Comparison of ENCODE assay signal across 8 cellular contexts in the genomic region with DNA sequence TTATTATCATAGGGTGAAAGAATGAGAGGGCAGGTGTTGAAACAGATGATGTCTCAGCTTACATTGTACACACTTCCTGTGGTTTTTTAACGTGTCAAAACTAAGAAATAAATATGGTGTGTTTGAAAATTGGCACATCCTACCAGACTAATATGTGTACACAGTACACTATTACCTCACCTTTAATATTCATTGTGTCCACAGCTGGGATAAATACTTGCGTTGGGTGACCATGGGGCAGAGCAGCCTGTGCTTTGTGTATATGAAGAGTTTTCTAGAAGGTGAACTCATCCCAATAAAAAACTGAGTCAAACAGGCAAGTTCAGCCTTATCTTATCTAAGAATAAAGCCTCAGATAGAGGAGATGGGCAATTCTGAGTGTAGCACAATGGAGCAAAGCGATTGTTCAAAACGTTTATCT. TPM values are rescaled to one million over a fixed set of nuclear protein-coding genes. Genes with fewer than 3 reads are reported as not detected.
DNase-seq lines count a peak whose midpoint lies in the region; ATAC-seq and TF ChIP-seq lines count a peak whose summit lies in the region.

No MANE protein-coding gene starts in this region.

- H3K4me2 ChIP-seq in OCI-LY7 (ENCODE audit: low read length), result no peak overlapping the region

- H3K79me2 ChIP-seq in OCI-LY7 (ENCODE audit: insufficient read depth, low read depth, low read length), result no peaks in the 10 kb centered on the region

- H3K9me2 ChIP-seq in OCI-LY7 (ENCODE audit: insufficient read depth, low read length), result no peaks in the 10 kb centered on the region

- peak overlapping the region; percentile 73 for H3K27ac Mint-ChIP-seq in activated naive CD8-positive, alpha-beta T cell treated with anti-CD3 and anti-CD28 coated beads, Interleukin-2, amount 10 ng/mL, durations not matched to agents 7 days and 5 days
- no peak overlapping the region for H3K27ac Mint-ChIP-seq in activated naive CD8-positive, alpha-beta T cell treated with anti-CD3 and anti-CD28 coated beads for 36 hours

- no peaks in the 10 kb centered on the region for H3K9me3 ChIP-seq in OCI-LY7 (ENCODE audit: low read length)
- no peaks in the 10 kb centered on the region for H3K9me3 ChIP-seq in upper lobe of right lung

- intact Hi-C loops in OCI-LY7 (cut with micrococcal nuclease; ENCODE audit: unreplicated experiment), result no loop called here
- intact Hi-C loops in upper lobe of right lung (cut with DNase I), result no loop called here
- intact Hi-C loops in Right ventricle myocardium superior (cut with DNase I), result no loop called here

- peaks cover 7% of the 10 kb centered on the region for H3K36me3 Mint-ChIP-seq in activated naive CD8-positive, alpha-beta T cell treated with anti-CD3 and anti-CD28 coated beads, Interleukin-2, amount 10 ng/mL, durations not matched to agents 7 days and 5 days
- no peaks in the 10 kb centered on the region for H3K36me3 Mint-ChIP-seq in activated naive CD8-positive, alpha-beta T cell treated with anti-CD3 and anti-CD28 coated beads for 36 hours

- CTCF ChIA-PET in OCI-LY7 (lab: Charles Lee; ENCODE audit: unreplicated experiment), result no interaction called here

- H3K27ac ChIP-seq in OCI-LY7 (ENCODE audit: low read depth, low read length, poor library complexity, severe bottlenecking) (no peak overlapping the region), upper lobe of right lung (no peak overlapping the region)

- no TSS peak for BruUV-seq in OCI-LY7 (replicated peaks; lab: Mats Ljungman, UMichigan)

- TF ChIP-seq CTCF in OCI-LY7 (conservative IDR thresholded peaks at IDR 0.05; ENCODE audit: low read length) (no peak), upper lobe of right lung (IDR thresholded peaks at IDR 0.05) (no peak)

- H3K36me3 ChIP-seq in OCI-LY7 (ENCODE audit: insufficient read depth, low read length) (no peaks in the 10 kb centered on the region), upper lobe of right lung (no peaks in the 10 kb centered on the region)

- H3K4me3 ChIP-seq in OCI-LY7 (ENCODE audit: low read depth, low read length, poor library complexity, severe bottlenecking) (no peak overlapping the region), upper lobe of right lung (no peak overlapping the region)

- no peaks in the 10 kb centered on the region for H3K9me3 Mint-ChIP-seq in activated naive CD8-positive, alpha-beta T cell treated with anti-CD3 and anti-CD28 coated beads, Interleukin-2, amount 10 ng/mL, durations not matched to agents 7 days and 5 days
- H3K9me3 Mint-ChIP-seq in activated naive CD8-positive, alpha-beta T cell treated with anti-CD3 and anti-CD28 coated beads for 36 hours, result no peaks in the 10 kb centered on the region

- H3K4me1 ChIP-seq in OCI-LY7 (ENCODE audit: insufficient read depth, low read length, poor library complexity, severe bottlenecking), result no peaks in the 10 kb centered on the region
- H3K4me1 ChIP-seq in upper lobe of right lung, result no peaks in the 10 kb centered on the region

- no peak overlapping the region for H3K4me3 Mint-ChIP-seq in activated naive CD8-positive, alpha-beta T cell treated with anti-CD3 and anti-CD28 coated beads, Interleukin-2, amount 10 ng/mL, durations not matched to agents 7 days and 5 days
- no peak overlapping the region for H3K4me3 Mint-ChIP-seq in activated naive CD8-positive, alpha-beta T cell treated with anti-CD3 and anti-CD28 coated beads for 36 hours

- DNase-seq in activated naive CD8-positive, alpha-beta T cell treated with anti-CD3 and anti-CD28 coated beads, Interleukin-2, amount 10 ng/mL, durations not matched to agents 7 days and 5 days, result no peak
- DNase-seq in activated naive CD8-positive, alpha-beta T cell treated with anti-CD3 and anti-CD28 coated beads for 36 hours, result no peak
- peak; percentile 9 for DNase-seq in OCI-LY7 (ENCODE audit: low spot score)
- DNase-seq in upper lobe of right lung, result no peak
- DNase-seq in Right ventricle myocardium superior, result no peak
- no peak for DNase-seq in activated gamma-delta T cell (lab: John Stamatoyannopoulos, UW)
- DNase-seq in NCI-H187 treated with DMSO at 0.1 percent for 48 hours (lab: John Stamatoyannopoulos, UW), result no peak

- POLR2A ChIA-PET in activated naive CD8-positive, alpha-beta T cell treated with anti-CD3 and anti-CD28 coated beads, Interleukin-2, amount 10 ng/mL, durations not matched to agents 7 days and 5 days (lab: Charles Lee), result no interaction called here
- POLR2A ChIA-PET in OCI-LY7 (lab: Charles Lee), result interaction anchor here (1.1 kb wide), 1 partner anchor 20 kb away, joined by 3 read pairs; no protein-coding TSS in a partner anchor

- peaks cover 10% of the 10 kb centered on the region for H3K4me1 Mint-ChIP-seq in activated naive CD8-positive, alpha-beta T cell treated with anti-CD3 and anti-CD28 coated beads, Interleukin-2, amount 10 ng/mL, durations not matched to agents 7 days and 5 days
- peaks cover 9% of the 10 kb centered on the region for H3K4me1 Mint-ChIP-seq in activated naive CD8-positive, alpha-beta T cell treated with anti-CD3 and anti-CD28 coated beads for 36 hours

- peak; percentile 68 for ATAC-seq in activated naive CD8-positive, alpha-beta T cell treated with anti-CD3 and anti-CD28 coated beads, Interleukin-2, amount 10 ng/mL, durations not matched to agents 7 days and 5 days (ENCODE audit: low read depth)
- peak; percentile 75 for ATAC-seq in HG03521 (IDR thresholded peaks at IDR 0.05; ENCODE audit: unreplicated experiment)
- peak; percentile 41 for ATAC-seq in upper lobe of right lung
- ATAC-seq in Right ventricle myocardium superior (ENCODE audit: poor library complexity), result no peak

- H4K20me1 ChIP-seq in OCI-LY7 (ENCODE audit: insufficient read depth, low read length), result no peaks in the 10 kb centered on the region

- no peak overlapping the region for H2AFZ ChIP-seq in OCI-LY7 (ENCODE audit: low read length)

- H3K27me3 ChIP-seq in upper lobe of right lung, result no peaks in the 10 kb centered on the region

- H3K27me3 Mint-ChIP-seq in activated naive CD8-positive, alpha-beta T cell treated with anti-CD3 and anti-CD28 coated beads, Interleukin-2, amount 10 ng/mL, durations not matched to agents 7 days and 5 days, result peaks cover 2% of the 10 kb centered on the region
- H3K27me3 Mint-ChIP-seq in activated naive CD8-positive, alpha-beta T cell treated with anti-CD3 and anti-CD28 coated beads for 36 hours, result peaks cover 6% of the 10 kb centered on the region

RNA-seq across cellular contexts. Expression of gene SUCNR1, which starts 17.3 kb away (rescaled TPM):
- under 1 TPM; 0.06 to 0.08 TPM for total RNA-seq in activated naive CD8-positive, alpha-beta T cell treated with anti-CD3 and anti-CD28 coated beads, Interleukin-2, amount 10 ng/mL, durations not matched to agents 7 days and 5 days
- under 1 TPM in 1 of 2 experiments, not detected in 1; 0.04 TPM for total RNA-seq in activated naive CD8-positive, alpha-beta T cell treated with anti-CD3 and anti-CD28 coated beads for 36 hours
- not detected in 2 replicates for total RNA-seq in OCI-LY7 (2014; rRNA removed; shearing (Covaris generic))
- total RNA-seq in OCI-LY7 (2022) (not detected in 2 replicates), upper lobe of right lung (2.7 TPM), Right ventricle myocardium superior (0.08 TPM)
